In genomic region chr7:128322040-128322643, GRCh38 we compare ENCODE assay signal across 8 cellular contexts. TPM values are rescaled to one million over a fixed set of nuclear protein-coding genes. Genes with fewer than 3 reads are reported as not detected.
DNase-seq lines count a peak whose midpoint lies in the region; ATAC-seq and TF ChIP-seq lines count a peak whose summit lies in the region.

No MANE protein-coding gene starts in this region.

- H3K4me3 Mint-ChIP-seq in brain, result no peak overlapping the region

- H3K4me1 ChIP-seq in A673 (ENCODE audit: insufficient read depth, low read length, poor library complexity, severe bottlenecking) (no peaks in the 10 kb centered on the region), prostate gland (replicated peaks) (no peaks in the 10 kb centered on the region)

- CTCF ChIA-PET in A673 (lab: Charles Lee), result interaction anchor here (0.6 to 1.5 kb wide), 4 partner anchors 55 to 630 kb away, joined by 3 to 9 read pairs (median 4); no protein-coding TSS in a partner anchor

- H3K36me3 Mint-ChIP-seq in brain, result peaks cover 89% of the 10 kb centered on the region

- H3K9me3 Mint-ChIP-seq in brain, result no peaks in the 10 kb centered on the region

- no peak overlapping the region for H3K27ac ChIP-seq in A673 (ENCODE audit: low read depth, low read length, poor library complexity, severe bottlenecking)
- no peak overlapping the region for H3K27ac ChIP-seq in prostate gland

- H3K27me3 ChIP-seq in A673 (replicated peaks; ENCODE audit: insufficient read depth, low read depth, low read length, poor library complexity), result no peaks in the 10 kb centered on the region
- no peaks in the 10 kb centered on the region for H3K27me3 ChIP-seq in prostate gland (replicated peaks; ENCODE audit: insufficient read depth)

- H3K4me1 Mint-ChIP-seq in brain, result no peaks in the 10 kb centered on the region

- H3K27ac Mint-ChIP-seq in brain, result peak overlapping the region in 2 of 5 experiments; percentile 6 to 23

- no peak for ATAC-seq in HG03520 (IDR thresholded peaks at IDR 0.05; ENCODE audit: unreplicated experiment)

- H3K27me3 Mint-ChIP-seq in brain, result no peaks in the 10 kb centered on the region

- no peak overlapping the region for H3K4me3 ChIP-seq in A673 (ENCODE audit: low read depth, low read length, poor library complexity, severe bottlenecking)
- no peak overlapping the region for H3K4me3 ChIP-seq in prostate gland

- DNase-seq in A673 (ENCODE audit: low spot score) (peak; percentile 73), GM03348 (ENCODE audit: low spot score) (peak; percentile 71), NCI-H2196 (lab: John Stamatoyannopoulos, UW; ENCODE audit: unreplicated experiment) (peak; percentile 42), left kidney (ENCODE audit: low read depth, low spot score) (peak; percentile 60), prostate gland (ENCODE audit: low spot score) (no peak), UCSD-AML1 (lab: John Stamatoyannopoulos, UW; ENCODE audit: unreplicated experiment) (no peak)

- peak; percentile 70 for TF ChIP-seq CTCF in A673 (conservative IDR thresholded peaks at IDR 0.05; ENCODE audit: low read depth, low read length)
- peak; percentile 52 to 61 for TF ChIP-seq CTCF in brain (conservative IDR thresholded peaks at IDR 0.05)
- peak in 2 of 4 experiments; percentile 46 to 51 for TF ChIP-seq CTCF in prostate gland (IDR thresholded peaks at IDR 0.05)

- BruUV-seq in A673 (replicated peaks; lab: Mats Ljungman, UMichigan), result no TSS peak

- H3K9me3 ChIP-seq in A673 (ENCODE audit: low read depth, low read length, poor library complexity, severe bottlenecking) (no peaks in the 10 kb centered on the region), prostate gland (no peaks in the 10 kb centered on the region)

- 49% methylated on average over 3 of the region's 3 CpGs for WGBS in prostate gland

- no peak for TF ChIP-seq POLR2A in prostate gland (IDR thresholded peaks at IDR 0.05)

- intact Hi-C loops in A673 (cut with micrococcal nuclease; ENCODE audit: unreplicated experiment), result loop anchor here (10.0 kb wide), 1 partner anchor 617 kb away; no protein-coding TSS in a partner anchor
- intact Hi-C loops in prostate gland (cut with DNase I), result loop anchor here (5.0 to 10.0 kb wide), 2 partner anchors 185 to 607 kb away; no protein-coding TSS in a partner anchor

- POLR2A ChIA-PET in A673 (lab: Charles Lee; ENCODE audit: low non-redundant PET), result no interaction called here

- H3K36me3 ChIP-seq in A673 (ENCODE audit: insufficient read depth, low read length, poor library complexity, severe bottlenecking), result peaks cover 91% of the 10 kb centered on the region
- peaks cover 4 to 15% of the 10 kb centered on the region in 2 donors for H3K36me3 ChIP-seq in prostate gland

RNA-seq across cellular contexts. Expression of gene RBM28, which starts 21.6 kb away (rescaled TPM):
- total RNA-seq in A673 (2021) (95.7 and 100 TPM in 2 replicates), prostate gland (10 to 100 TPM; 13.8 to 29.7 TPM)
- polyA plus RNA-seq in brain (ENCODE audit: insufficient read depth, low read depth, low replicate concordance), result 12.6 TPM

RNA-seq across cellular contexts. Expression of gene PRRT4, which starts 39.3 kb away (rescaled TPM):
- total RNA-seq in A673 (2021) (38.8 and 42.4 TPM in 2 replicates), prostate gland (1 to 10 TPM in 1 of 2 donors, under 1 TPM in 1; 0.05 to 1.2 TPM)
- 0.49 TPM for polyA plus RNA-seq in brain (ENCODE audit: insufficient read depth, low read depth, low replicate concordance)

Comparison
In these comparisons a context has a peak if more than half of its experiments do, and no peak if none do; other contexts are left out.
1. DNase-seq: peak in A673 (single experiment), GM03348 (single experiment), NCI-H2196 (single experiment) and left kidney (single experiment); none in prostate gland (single experiment) and UCSD-AML1 (single experiment).
2. RNA of gene PRRT4, which starts 39.3 kb away (total RNA-seq): 38.8 to 42.4 TPM in A673; 0.05 to 1.2 TPM in prostate gland; every median in the first group is over 10 times any median in the second.